1 cellular context compared by ENCODE assay signal in genomic region chr11:119381186-119381988, GRCh38.
TF ChIP-seq lines count a peak whose summit lies in the region.

USP2 (minus strand) TSS chr11:119381690; CDS start chr11:119373480, 8,210 bp downstream.

TF ChIP-seq in K562, 482 proteins besides CTCF, POLR2A, EP300 and RAD21 (continued from another document and continues in another):
- TF ChIP-seq, protein P1, sequence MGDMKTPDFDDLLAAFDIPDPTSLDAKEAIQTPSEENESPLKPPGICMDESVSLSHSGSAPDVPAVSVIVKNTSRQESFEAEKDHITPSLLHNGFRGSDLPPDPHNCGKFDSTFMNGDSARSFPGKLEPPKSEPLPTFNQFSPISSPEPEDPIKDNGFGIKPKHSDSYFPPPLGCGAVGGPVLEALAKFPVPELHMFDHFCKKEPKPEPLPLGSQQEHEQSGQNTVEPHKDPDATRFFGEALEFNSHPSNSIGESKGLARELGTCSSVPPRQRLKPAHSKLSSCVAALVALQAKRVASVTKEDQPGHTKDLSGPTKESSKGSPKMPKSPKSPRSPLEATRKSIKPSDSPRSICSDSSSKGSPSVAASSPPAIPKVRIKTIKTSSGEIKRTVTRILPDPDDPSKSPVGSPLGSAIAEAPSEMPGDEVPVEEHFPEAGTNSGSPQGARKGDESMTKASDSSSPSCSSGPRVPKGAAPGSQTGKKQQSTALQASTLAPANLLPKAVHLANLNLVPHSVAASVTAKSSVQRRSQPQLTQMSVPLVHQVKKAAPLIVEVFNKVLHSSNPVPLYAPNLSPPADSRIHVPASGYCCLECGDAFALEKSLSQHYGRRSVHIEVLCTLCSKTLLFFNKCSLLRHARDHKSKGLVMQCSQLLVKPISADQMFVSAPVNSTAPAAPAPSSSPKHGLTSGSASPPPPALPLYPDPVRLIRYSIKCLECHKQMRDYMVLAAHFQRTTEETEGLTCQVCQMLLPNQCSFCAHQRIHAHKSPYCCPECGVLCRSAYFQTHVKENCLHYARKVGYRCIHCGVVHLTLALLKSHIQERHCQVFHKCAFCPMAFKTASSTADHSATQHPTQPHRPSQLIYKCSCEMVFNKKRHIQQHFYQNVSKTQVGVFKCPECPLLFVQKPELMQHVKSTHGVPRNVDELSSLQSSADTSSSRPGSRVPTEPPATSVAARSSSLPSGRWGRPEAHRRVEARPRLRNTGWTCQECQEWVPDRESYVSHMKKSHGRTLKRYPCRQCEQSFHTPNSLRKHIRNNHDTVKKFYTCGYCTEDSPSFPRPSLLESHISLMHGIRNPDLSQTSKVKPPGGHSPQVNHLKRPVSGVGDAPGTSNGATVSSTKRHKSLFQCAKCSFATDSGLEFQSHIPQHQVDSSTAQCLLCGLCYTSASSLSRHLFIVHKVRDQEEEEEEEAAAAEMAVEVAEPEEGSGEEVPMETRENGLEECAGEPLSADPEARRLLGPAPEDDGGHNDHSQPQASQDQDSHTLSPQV (IDR thresholded peaks at IDR 0.05) = peak; percentile 58
- no peak for TF ChIP-seq ZNF165 (CRISPR knock-in tag; IDR thresholded peaks at IDR 0.05; ENCODE audit: borderline replicate concordance)
- TF ChIP-seq FOXJ2 (tag; IDR thresholded peaks at IDR 0.05) = peak; percentile 99
- TF ChIP-seq, protein P2, sequence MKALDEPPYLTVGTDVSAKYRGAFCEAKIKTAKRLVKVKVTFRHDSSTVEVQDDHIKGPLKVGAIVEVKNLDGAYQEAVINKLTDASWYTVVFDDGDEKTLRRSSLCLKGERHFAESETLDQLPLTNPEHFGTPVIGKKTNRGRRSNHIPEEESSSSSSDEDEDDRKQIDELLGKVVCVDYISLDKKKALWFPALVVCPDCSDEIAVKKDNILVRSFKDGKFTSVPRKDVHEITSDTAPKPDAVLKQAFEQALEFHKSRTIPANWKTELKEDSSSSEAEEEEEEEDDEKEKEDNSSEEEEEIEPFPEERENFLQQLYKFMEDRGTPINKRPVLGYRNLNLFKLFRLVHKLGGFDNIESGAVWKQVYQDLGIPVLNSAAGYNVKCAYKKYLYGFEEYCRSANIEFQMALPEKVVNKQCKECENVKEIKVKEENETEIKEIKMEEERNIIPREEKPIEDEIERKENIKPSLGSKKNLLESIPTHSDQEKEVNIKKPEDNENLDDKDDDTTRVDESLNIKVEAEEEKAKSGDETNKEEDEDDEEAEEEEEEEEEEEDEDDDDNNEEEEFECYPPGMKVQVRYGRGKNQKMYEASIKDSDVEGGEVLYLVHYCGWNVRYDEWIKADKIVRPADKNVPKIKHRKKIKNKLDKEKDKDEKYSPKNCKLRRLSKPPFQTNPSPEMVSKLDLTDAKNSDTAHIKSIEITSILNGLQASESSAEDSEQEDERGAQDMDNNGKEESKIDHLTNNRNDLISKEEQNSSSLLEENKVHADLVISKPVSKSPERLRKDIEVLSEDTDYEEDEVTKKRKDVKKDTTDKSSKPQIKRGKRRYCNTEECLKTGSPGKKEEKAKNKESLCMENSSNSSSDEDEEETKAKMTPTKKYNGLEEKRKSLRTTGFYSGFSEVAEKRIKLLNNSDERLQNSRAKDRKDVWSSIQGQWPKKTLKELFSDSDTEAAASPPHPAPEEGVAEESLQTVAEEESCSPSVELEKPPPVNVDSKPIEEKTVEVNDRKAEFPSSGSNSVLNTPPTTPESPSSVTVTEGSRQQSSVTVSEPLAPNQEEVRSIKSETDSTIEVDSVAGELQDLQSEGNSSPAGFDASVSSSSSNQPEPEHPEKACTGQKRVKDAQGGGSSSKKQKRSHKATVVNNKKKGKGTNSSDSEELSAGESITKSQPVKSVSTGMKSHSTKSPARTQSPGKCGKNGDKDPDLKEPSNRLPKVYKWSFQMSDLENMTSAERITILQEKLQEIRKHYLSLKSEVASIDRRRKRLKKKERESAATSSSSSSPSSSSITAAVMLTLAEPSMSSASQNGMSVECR (CRISPR knock-in tag; IDR thresholded peaks at IDR 0.05) = peak; percentile 98
- TF ChIP-seq FOXP1 (CRISPR knock-in tag; IDR thresholded peaks at IDR 0.05) = no peak; the same call in 1 of the 2 replicates
- peak; percentile 79 for TF ChIP-seq VEZF1 (CRISPR knock-in tag; IDR thresholded peaks at IDR 0.05)
- 0 out of 2 replicates have a peak, but pooled peaks have one; percentile 52 for TF ChIP-seq ARID2 (IDR thresholded peaks at IDR 0.05)
- TF ChIP-seq, protein P3, sequence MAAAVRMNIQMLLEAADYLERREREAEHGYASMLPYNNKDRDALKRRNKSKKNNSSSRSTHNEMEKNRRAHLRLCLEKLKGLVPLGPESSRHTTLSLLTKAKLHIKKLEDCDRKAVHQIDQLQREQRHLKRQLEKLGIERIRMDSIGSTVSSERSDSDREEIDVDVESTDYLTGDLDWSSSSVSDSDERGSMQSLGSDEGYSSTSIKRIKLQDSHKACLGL (CRISPR knock-in tag; IDR thresholded peaks at IDR 0.05; ENCODE audit: borderline replicate concordance, poor library complexity, severe bottlenecking) = peak; percentile 97
- 0 out of 2 replicates have a peak, but pooled peaks have one; percentile 32 for TF ChIP-seq ARID1B (IDR thresholded peaks at IDR 0.05)
- no peak for TF ChIP-seq TCF7 (IDR thresholded peaks at IDR 0.05; ENCODE audit: borderline replicate concordance)
- TF ChIP-seq TEAD4 (IDR thresholded peaks at IDR 0.05; ENCODE audit: low read length) = peak; percentile 41
- TF ChIP-seq TEAD4 (CRISPR knock-in tag; IDR thresholded peaks at IDR 0.05; ENCODE audit: borderline replicate concordance) = no peak
- peak; percentile 13 for TF ChIP-seq FOS (IDR thresholded peaks at IDR 0.05; ENCODE audit: extremely low read depth, insufficient read length)
- TF ChIP-seq, protein P4, sequence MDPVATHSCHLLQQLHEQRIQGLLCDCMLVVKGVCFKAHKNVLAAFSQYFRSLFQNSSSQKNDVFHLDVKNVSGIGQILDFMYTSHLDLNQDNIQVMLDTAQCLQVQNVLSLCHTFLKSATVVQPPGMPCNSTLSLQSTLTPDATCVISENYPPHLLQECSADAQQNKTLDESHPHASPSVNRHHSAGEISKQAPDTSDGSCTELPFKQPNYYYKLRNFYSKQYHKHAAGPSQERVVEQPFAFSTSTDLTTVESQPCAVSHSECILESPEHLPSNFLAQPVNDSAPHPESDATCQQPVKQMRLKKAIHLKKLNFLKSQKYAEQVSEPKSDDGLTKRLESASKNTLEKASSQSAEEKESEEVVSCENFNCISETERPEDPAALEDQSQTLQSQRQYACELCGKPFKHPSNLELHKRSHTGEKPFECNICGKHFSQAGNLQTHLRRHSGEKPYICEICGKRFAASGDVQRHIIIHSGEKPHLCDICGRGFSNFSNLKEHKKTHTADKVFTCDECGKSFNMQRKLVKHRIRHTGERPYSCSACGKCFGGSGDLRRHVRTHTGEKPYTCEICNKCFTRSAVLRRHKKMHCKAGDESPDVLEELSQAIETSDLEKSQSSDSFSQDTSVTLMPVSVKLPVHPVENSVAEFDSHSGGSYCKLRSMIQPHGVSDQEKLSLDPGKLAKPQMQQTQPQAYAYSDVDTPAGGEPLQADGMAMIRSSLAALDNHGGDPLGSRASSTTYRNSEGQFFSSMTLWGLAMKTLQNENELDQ (CRISPR knock-in tag; IDR thresholded peaks at IDR 0.05; ENCODE audit: borderline replicate concordance) = 0 out of 2 replicates have a peak, but pooled peaks have one; percentile 23
- peak; percentile 99 to 100 for TF ChIP-seq HDAC1 (IDR thresholded peaks at IDR 0.05)
- peak; percentile 94 for TF ChIP-seq RFX1 (IDR thresholded peaks at IDR 0.05)
- peak; percentile 63; the same call in 1 of the 2 replicates for TF ChIP-seq BMI1 (IDR thresholded peaks at IDR 0.05; ENCODE audit: low read length)
- TF ChIP-seq, protein P5, sequence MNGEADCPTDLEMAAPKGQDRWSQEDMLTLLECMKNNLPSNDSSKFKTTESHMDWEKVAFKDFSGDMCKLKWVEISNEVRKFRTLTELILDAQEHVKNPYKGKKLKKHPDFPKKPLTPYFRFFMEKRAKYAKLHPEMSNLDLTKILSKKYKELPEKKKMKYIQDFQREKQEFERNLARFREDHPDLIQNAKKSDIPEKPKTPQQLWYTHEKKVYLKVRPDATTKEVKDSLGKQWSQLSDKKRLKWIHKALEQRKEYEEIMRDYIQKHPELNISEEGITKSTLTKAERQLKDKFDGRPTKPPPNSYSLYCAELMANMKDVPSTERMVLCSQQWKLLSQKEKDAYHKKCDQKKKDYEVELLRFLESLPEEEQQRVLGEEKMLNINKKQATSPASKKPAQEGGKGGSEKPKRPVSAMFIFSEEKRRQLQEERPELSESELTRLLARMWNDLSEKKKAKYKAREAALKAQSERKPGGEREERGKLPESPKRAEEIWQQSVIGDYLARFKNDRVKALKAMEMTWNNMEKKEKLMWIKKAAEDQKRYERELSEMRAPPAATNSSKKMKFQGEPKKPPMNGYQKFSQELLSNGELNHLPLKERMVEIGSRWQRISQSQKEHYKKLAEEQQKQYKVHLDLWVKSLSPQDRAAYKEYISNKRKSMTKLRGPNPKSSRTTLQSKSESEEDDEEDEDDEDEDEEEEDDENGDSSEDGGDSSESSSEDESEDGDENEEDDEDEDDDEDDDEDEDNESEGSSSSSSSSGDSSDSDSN (IDR thresholded peaks at IDR 0.05; ENCODE audit: borderline replicate concordance in 1 of 2, low read depth in 2 of 2, low read length in 2 of 2) = peak; percentile 92 to 97; a peak in 2 of 4 replicates
- peak in 1 of 2 experiments; percentile 15; a peak in 1 of 4 replicates for TF ChIP-seq MLLT1 (IDR thresholded peaks at IDR 0.05)
- peak; percentile 32 for TF ChIP-seq SMAD1 (IDR thresholded peaks at IDR 0.05; ENCODE audit: low read depth, low read length, partially characterized antibody)
- TF ChIP-seq L3MBTL2 (IDR thresholded peaks at IDR 0.05) = peak; percentile 93
- TF ChIP-seq, protein P6, sequence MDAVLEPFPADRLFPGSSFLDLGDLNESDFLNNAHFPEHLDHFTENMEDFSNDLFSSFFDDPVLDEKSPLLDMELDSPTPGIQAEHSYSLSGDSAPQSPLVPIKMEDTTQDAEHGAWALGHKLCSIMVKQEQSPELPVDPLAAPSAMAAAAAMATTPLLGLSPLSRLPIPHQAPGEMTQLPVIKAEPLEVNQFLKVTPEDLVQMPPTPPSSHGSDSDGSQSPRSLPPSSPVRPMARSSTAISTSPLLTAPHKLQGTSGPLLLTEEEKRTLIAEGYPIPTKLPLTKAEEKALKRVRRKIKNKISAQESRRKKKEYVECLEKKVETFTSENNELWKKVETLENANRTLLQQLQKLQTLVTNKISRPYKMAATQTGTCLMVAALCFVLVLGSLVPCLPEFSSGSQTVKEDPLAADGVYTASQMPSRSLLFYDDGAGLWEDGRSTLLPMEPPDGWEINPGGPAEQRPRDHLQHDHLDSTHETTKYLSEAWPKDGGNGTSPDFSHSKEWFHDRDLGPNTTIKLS (IDR thresholded peaks at IDR 0.05; ENCODE audit: borderline replicate concordance, low read depth) = 0 out of 2 replicates have a peak, but pooled peaks have one; percentile 56
- peak; percentile 15 for TF ChIP-seq TAF9B (IDR thresholded peaks at IDR 0.05; ENCODE audit: partially characterized antibody)
- peak; percentile 54; the same call in 1 of the 2 replicates for TF ChIP-seq ZBTB33 (CRISPR knock-in tag; IDR thresholded peaks at IDR 0.05)
- peak; percentile 90 for TF ChIP-seq EP400 (IDR thresholded peaks at IDR 0.05)
- TF ChIP-seq HDAC2 (IDR thresholded peaks at IDR 0.05) = peak; percentile 98
- TF ChIP-seq FOXJ3 (CRISPR knock-in tag; IDR thresholded peaks at IDR 0.05) = peak; percentile 95
- TF ChIP-seq ZBTB8A (IDR thresholded peaks at IDR 0.05; ENCODE audit: partially characterized antibody) = no peak
- peak; percentile 95 for TF ChIP-seq RB1 (IDR thresholded peaks at IDR 0.05; ENCODE audit: low read depth)
- TF ChIP-seq HEY1 (CRISPR knock-in tag; IDR thresholded peaks at IDR 0.05; ENCODE audit: borderline replicate concordance) = no peak
- no peak for TF ChIP-seq ZBTB1 (CRISPR knock-in tag; IDR thresholded peaks at IDR 0.05; ENCODE audit: borderline replicate concordance, low read depth)
- 0 out of 2 replicates have a peak, but pooled peaks have one; percentile 21 for TF ChIP-seq CBFB (CRISPR knock-in tag; IDR thresholded peaks at IDR 0.05)
- TF ChIP-seq BHLHE40 (IDR thresholded peaks at IDR 0.05; ENCODE audit: low read length) = peak; percentile 66; the same call in 1 of the 2 replicates
- peak; percentile 71 for TF ChIP-seq CCNT2 (IDR thresholded peaks at IDR 0.05; ENCODE audit: borderline replicate concordance, extremely low read depth, insufficient read length, low read depth, low read length)
- TF ChIP-seq ZFX (CRISPR knock-in tag; IDR thresholded peaks at IDR 0.05) = peak; percentile 65
- no peak for TF ChIP-seq ZFPM2 (CRISPR knock-in tag; IDR thresholded peaks at IDR 0.05)
- TF ChIP-seq POLR2AphosphoS5 (IDR thresholded peaks at IDR 0.05; ENCODE audit: control insufficient read depth, insufficient read depth, low read depth, low read length) = no peak
